Comparison of ENCODE assay signal across 9 cellular contexts in the genomic region with DNA sequence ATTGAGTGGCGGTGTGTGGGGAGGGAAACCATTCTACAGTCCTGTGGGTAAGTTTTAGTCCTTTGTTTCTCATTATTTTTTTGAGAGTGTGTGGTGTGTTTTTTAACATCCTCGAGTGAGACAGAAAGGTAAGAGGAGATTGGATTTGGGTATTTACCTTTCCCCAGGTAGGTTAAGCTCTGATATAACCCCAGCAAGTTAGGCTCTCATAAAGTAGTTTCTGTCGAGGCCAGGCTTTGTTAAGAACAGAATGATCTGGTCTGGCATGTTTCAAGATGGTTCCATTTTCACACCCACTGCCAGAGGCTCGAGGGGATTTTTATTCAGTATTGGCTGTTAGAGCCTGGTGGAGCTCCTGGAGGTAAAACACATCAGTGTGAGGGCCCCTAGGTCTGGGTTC.
"Had no signal": no experiment of that assay in that cellular context is flagged by ENCODE, and none has a peak within 500 bp of the region (broad histone marks: within the 10 kb centered on the region; RNA-seq: fewer than 3 reads in every experiment).

No MANE protein-coding gene starts in this region.

- H3K27ac ChIP-seq: GM23248, HL-60 had no signal

- ATAC-seq: HCT116, HepG2 had no signal

- DNase-seq: GM23248, GOT3, H7, HFFc6, KBM-7 had no signal

- H3K4me3 ChIP-seq: GM23248, HAP-1 had no signal

- H3K36me3 ChIP-seq: HAP-1 had no signal

- H3K9ac ChIP-seq: GM23248 had no signal

- H2AFZ ChIP-seq: GM23248 had no signal

- H3K9me3 ChIP-seq: HAP-1 had no signal

- FAIRE-seq: HepG2 had no signal
